Comparison of ENCODE assay signal across 2 cellular contexts in the genomic region with DNA sequence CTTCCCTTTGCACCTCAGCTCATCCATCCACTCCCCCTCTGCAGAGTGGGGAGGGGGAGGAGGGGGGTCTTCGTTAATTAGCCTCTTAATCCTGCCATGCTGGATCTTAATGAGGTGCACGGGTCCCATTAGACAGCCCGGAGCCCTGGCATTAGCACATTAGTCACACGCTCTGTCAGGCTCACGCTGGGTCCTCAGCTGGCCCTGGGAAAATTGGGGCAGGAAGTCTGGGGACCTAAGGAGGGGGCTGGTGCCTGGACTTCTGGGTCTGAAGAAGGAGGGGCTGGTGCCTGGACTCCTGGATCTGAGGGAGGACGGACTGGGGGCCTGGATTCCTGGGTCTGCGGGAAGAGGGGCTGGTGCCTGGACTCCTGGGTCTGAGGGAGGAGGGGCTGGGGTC.
TF ChIP-seq lines count a peak whose summit lies in the region.

No MANE protein-coding gene starts in this region.

TF ChIP-seq in Ishikawa, 13 proteins besides CTCF, POLR2A, EP300 and RAD21:
- TF ChIP-seq, protein P1, sequence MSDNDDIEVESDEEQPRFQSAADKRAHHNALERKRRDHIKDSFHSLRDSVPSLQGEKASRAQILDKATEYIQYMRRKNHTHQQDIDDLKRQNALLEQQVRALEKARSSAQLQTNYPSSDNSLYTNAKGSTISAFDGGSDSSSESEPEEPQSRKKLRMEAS (IDR thresholded peaks at IDR 0.05): no peak
- TF ChIP-seq ZBTB7A (IDR thresholded peaks at IDR 0.05; ENCODE audit: low read depth): 0 out of 2 replicates have a peak, but pooled peaks have one; percentile 28
- TF ChIP-seq, protein P2, sequence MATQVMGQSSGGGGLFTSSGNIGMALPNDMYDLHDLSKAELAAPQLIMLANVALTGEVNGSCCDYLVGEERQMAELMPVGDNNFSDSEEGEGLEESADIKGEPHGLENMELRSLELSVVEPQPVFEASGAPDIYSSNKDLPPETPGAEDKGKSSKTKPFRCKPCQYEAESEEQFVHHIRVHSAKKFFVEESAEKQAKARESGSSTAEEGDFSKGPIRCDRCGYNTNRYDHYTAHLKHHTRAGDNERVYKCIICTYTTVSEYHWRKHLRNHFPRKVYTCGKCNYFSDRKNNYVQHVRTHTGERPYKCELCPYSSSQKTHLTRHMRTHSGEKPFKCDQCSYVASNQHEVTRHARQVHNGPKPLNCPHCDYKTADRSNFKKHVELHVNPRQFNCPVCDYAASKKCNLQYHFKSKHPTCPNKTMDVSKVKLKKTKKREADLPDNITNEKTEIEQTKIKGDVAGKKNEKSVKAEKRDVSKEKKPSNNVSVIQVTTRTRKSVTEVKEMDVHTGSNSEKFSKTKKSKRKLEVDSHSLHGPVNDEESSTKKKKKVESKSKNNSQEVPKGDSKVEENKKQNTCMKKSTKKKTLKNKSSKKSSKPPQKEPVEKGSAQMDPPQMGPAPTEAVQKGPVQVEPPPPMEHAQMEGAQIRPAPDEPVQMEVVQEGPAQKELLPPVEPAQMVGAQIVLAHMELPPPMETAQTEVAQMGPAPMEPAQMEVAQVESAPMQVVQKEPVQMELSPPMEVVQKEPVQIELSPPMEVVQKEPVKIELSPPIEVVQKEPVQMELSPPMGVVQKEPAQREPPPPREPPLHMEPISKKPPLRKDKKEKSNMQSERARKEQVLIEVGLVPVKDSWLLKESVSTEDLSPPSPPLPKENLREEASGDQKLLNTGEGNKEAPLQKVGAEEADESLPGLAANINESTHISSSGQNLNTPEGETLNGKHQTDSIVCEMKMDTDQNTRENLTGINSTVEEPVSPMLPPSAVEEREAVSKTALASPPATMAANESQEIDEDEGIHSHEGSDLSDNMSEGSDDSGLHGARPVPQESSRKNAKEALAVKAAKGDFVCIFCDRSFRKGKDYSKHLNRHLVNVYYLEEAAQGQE (IDR thresholded peaks at IDR 0.05; ENCODE audit: low read depth): no peak
- TF ChIP-seq YY1 (IDR thresholded peaks at IDR 0.05; ENCODE audit: low read depth): no peak
- TF ChIP-seq EGR1 (IDR thresholded peaks at IDR 0.05): no peak

TF ChIP-seq in H1, 55 proteins besides CTCF, POLR2A, EP300 and RAD21:
- no peak for TF ChIP-seq BRCA1 (IDR thresholded peaks at IDR 0.05; ENCODE audit: low read depth, low read length)
- no peak for TF ChIP-seq HDAC6 (IDR thresholded peaks at IDR 0.05; ENCODE audit: low read depth, low read length)
- no peak for TF ChIP-seq KDM5A (IDR thresholded peaks at IDR 0.05; ENCODE audit: low read length)
